Comparison of ENCODE assay signal across 15 cellular contexts in genomic region chr20:37741560-37741959, GRCh38.
"Had no signal": no experiment of that assay in that cellular context is flagged by ENCODE, and none has a peak within 500 bp of the region (broad histone marks: within the 10 kb centered on the region; RNA-seq: fewer than 3 reads in every experiment).

No MANE protein-coding gene starts in this region.

- H3K27ac ChIP-seq: pancreas, vagina had no signal

- H3K27ac Mint-ChIP-seq: activated CD4-positive, alpha-beta memory T cell treated with anti-CD3 and anti-CD28 coated beads for 36 hours; activated naive CD8-positive, alpha-beta T cell; effector memory CD8-positive, alpha-beta T cell; stimulated activated effector memory CD8-positive, alpha-beta T cell treated with anti-CD3 and anti-CD28 coated beads, Interleukin-12 subunit alpha, Interleukin-12 subunit beta, amount 100 ng/mL, for 72 hours had no signal

- H3K4me3 ChIP-seq: pancreas, smooth muscle cell, tibial artery, vagina had no signal

- H3K27me3 Mint-ChIP-seq: activated CD4-positive, alpha-beta memory T cell treated with anti-CD3 and anti-CD28 coated beads for 36 hours; activated naive CD8-positive, alpha-beta T cell; effector memory CD8-positive, alpha-beta T cell had no signal

- H3K4me1 ChIP-seq: pancreas had no signal

- H3K4me2 ChIP-seq: smooth muscle cell had no signal

- DNase-seq: activated CD4-positive, alpha-beta memory T cell treated with anti-CD3 and anti-CD28 coated beads for 36 hours; activated gamma-delta T cell; activated T-cell treated with anti-CD3 and anti-CD28 coated beads, Interleukin-2, amount 50 U/mL, for 4 hours; anterior cingulate cortex; cortex of kidney; effector memory CD8-positive, alpha-beta T cell; glutamatergic neuron; pancreas; retina; T1000; tibial artery had no signal

- H3K9me3 Mint-ChIP-seq: activated CD4-positive, alpha-beta memory T cell treated with anti-CD3 and anti-CD28 coated beads for 36 hours; activated T-cell treated with anti-CD3 and anti-CD28 coated beads, Interleukin-2, amount 50 U/mL, for 4 hours; effector memory CD8-positive, alpha-beta T cell; stimulated activated effector memory CD8-positive, alpha-beta T cell treated with anti-CD3 and anti-CD28 coated beads, Interleukin-12 subunit alpha, Interleukin-12 subunit beta, amount 100 ng/mL, for 72 hours had no signal

- H3K9me3 ChIP-seq: pancreas, tibial artery, vagina had no signal

- H3K27me3 ChIP-seq: pancreas, tibial artery, vagina had no signal

- H3K4me3 Mint-ChIP-seq: activated CD4-positive, alpha-beta memory T cell treated with anti-CD3 and anti-CD28 coated beads for 36 hours; activated naive CD8-positive, alpha-beta T cell; activated T-cell treated with anti-CD3 and anti-CD28 coated beads, Interleukin-2, amount 50 U/mL, for 4 hours; effector memory CD8-positive, alpha-beta T cell; stimulated activated effector memory CD8-positive, alpha-beta T cell treated with anti-CD3 and anti-CD28 coated beads, Interleukin-12 subunit alpha, Interleukin-12 subunit beta, amount 100 ng/mL, for 72 hours had no signal
